ENCODE assay signal across 8 cellular contexts in genomic region chr1:192807221-192807967, GRCh38. TPM values are rescaled to one million over a fixed set of nuclear protein-coding genes. Genes with fewer than 3 reads are reported as not detected.
DNase-seq lines count a peak whose midpoint lies in the region; ATAC-seq, FAIRE-seq and TF ChIP-seq lines count a peak whose summit lies in the region.

No MANE protein-coding gene starts in this region.

- peak overlapping the region; percentile 92 for H2AFZ ChIP-seq in neuron (ENCODE audit: low read depth, low read length)

- intact Hi-C loops in dorsolateral prefrontal cortex (cut with DNase I) = loop anchor here (2.0 to 10.0 kb wide), 3 partner anchors 211 to 333 kb away; partner anchors contain the start of gene CDC73 (in 1 of the 2)

- H3K36me3 ChIP-seq in BJ (ENCODE audit: control insufficient read depth, insufficient read depth, low read length) (0 out of 2 replicates have a peak, but pooled peaks cover 3% of the 10 kb centered on the region), neuron (ENCODE audit: insufficient read depth, low read length) (peaks cover 13% of the 10 kb centered on the region)

- TF ChIP-seq CTCF in BJ (IDR thresholded peaks at IDR 0.05; ENCODE audit: insufficient read depth, low read depth, low read length) = peak; percentile 6; the same call in 1 of the 2 replicates
- TF ChIP-seq CTCF in dorsolateral prefrontal cortex (IDR thresholded peaks at IDR 0.05 in 54 of 56, conservative IDR thresholded peaks at IDR 0.05 in 2 of 56; ENCODE audit: low read depth in 1 of 56, partially characterized antibody in 56 of 56) = peak in 40 of 56 donors; percentile 8 to 58 (median 31)

- peaks cover 22% of the 10 kb centered on the region for H3K4me1 ChIP-seq in neuron (ENCODE audit: insufficient read depth, low read length)

- no peaks in the 10 kb centered on the region for H3K9me3 ChIP-seq in neuron (ENCODE audit: low read length)

- H3K4me3 ChIP-seq in BJ (ENCODE audit: low read depth, low read length) (no peak overlapping the region), dorsolateral prefrontal cortex (peak overlapping the region in 56 of 59 donors; percentile 1 to 96 (median 80)), neuron (ENCODE audit: low read length) (peak overlapping the region; percentile 94)

- POLR2A ChIA-PET in BJ (lab: Charles Lee) = no interaction called here

- H3K27ac ChIP-seq in dorsolateral prefrontal cortex = peak overlapping the region in 41 of 59 donors; percentile 1 to 98 (median 90)

- DNase-seq in BJ (ENCODE audit: low read depth) (no peak), RCC 7860 (ENCODE audit: low spot score) (peak; percentile 46), dorsolateral prefrontal cortex (no peak), retina (no peak), D341Med (ENCODE audit: low spot score) (no peak)

- CTCF ChIA-PET in BJ (lab: Yijun Ruan, JAX) = interaction anchor here (0.9 to 6.9 kb wide), 11 partner anchors 19 to 330 kb away, joined by 3 to 61 read pairs (median 4); no protein-coding TSS in a partner anchor

- ATAC-seq in GM18511 (IDR thresholded peaks at IDR 0.05; ENCODE audit: unreplicated experiment) = peak; percentile 42
- peak; percentile 48 for ATAC-seq in HG02973 (IDR thresholded peaks at IDR 0.05; ENCODE audit: unreplicated experiment)

- no peak for FAIRE-seq in RCC 7860 (lab: Jason Lieb, UNC)

- H3K27me3 ChIP-seq in BJ (ENCODE audit: control insufficient read depth, insufficient read depth, low read length) (no peaks in the 10 kb centered on the region), dorsolateral prefrontal cortex (no peaks in the 10 kb centered on the region), neuron (ENCODE audit: insufficient read depth, low read length) (no peaks in the 10 kb centered on the region)

RNA-seq across cellular contexts. Expression of gene RGS2, which starts 1.4 kb away (rescaled TPM):
- 11.5 and 26.0 TPM in 2 replicates for polyA plus RNA-seq in BJ (2011; rRNA removed)
- 4.8 and 7.8 TPM in 2 replicates for polyA minus RNA-seq in BJ (2011; rRNA and poly(A)+ RNA removed)
- total RNA-seq in dorsolateral prefrontal cortex = 100 to 1,000 TPM in 1 of 120 experiments, 10 to 100 TPM in 119; 11.3 to 144 (median 30.8) TPM
